Comparison of ENCODE assay signal across 14 cellular contexts in the genomic region with DNA sequence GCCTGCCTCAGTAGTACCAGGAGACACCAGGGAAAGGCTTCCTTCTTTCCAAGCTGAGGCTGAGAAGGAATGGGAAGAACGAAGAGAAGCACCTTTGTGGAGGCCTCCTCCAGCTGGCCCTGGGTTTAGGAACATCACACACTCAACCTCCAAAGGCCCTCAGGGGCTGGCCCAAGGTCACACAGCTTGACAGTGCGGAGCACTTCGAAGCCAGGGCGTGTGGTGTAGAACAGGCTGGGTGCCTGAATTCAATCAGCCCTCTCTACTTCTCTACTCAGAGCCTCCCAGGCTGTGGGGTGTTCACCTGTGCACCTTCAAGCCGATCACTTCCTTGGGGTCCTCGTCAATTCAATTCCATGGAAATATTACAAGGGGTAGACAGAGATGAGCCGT. TPM values are rescaled to one million over a fixed set of nuclear protein-coding genes. Genes with fewer than 3 reads are reported as not detected.
A peak's percentile ranks its signal among the peaks of the same experiment; 100 is the strongest.
DNase-seq lines count a peak whose midpoint lies in the region; ATAC-seq, FAIRE-seq and TF ChIP-seq lines count a peak whose summit lies in the region.
"Had no signal": no experiment of that assay in that cellular context is flagged by ENCODE, and none has a peak within 500 bp of the region (broad histone marks: within the 10 kb centered on the region; RNA-seq: fewer than 3 reads in every experiment).

No MANE protein-coding gene starts in this region.

- H3K4me3 ChIP-seq in foreskin fibroblast (ENCODE audit: low read depth in 1 of 2, low read length in 2 of 2), result peak overlapping the region; percentile 57 to 73
- H3K4me3 ChIP-seq in neural progenitor cell, result no peak overlapping the region
- H3K4me3 ChIP-seq: mucosa of descending colon had no signal

- peaks cover 58% of the 10 kb centered on the region for H3K4me1 Mint-ChIP-seq in neural progenitor cell

- no peaks in the 10 kb centered on the region for H3K36me3 Mint-ChIP-seq in neural progenitor cell

- H3K27ac ChIP-seq in neural progenitor cell, result no peak overlapping the region

- H3F3A ChIP-seq in neural progenitor cell (ENCODE audit: low read depth), result no peaks in the 10 kb centered on the region

- peak overlapping the region; percentile 80 for H3K4me3 Mint-ChIP-seq in neural progenitor cell

- no peak overlapping the region for H3K9ac ChIP-seq in neural progenitor cell

- no peak for DNase-seq in Right ventricle myocardium inferior (ENCODE audit: missing footprints)
- no peak for DNase-seq in cardiac septum (ENCODE audit: low spot score)
- no peak for DNase-seq in foreskin fibroblast
- no peak for DNase-seq in neural progenitor cell (ENCODE audit: low spot score)
- no peak for DNase-seq in frontal cortex (ENCODE audit: low spot score in 2 of 2)
- DNase-seq: activated CD4-positive, alpha-beta T cell treated with anti-CD3 and anti-CD28 coated beads for 48 hours; DMS53; SW 1271 had no signal

- H3K27me3 ChIP-seq in neural progenitor cell, result no peaks in the 10 kb centered on the region

- peaks cover 2% of the 10 kb centered on the region for H3K9me3 Mint-ChIP-seq in neural progenitor cell
- H3K9me3 Mint-ChIP-seq: activated T-helper 2 cell treated with anti-CD3 and anti-CD28 coated beads, Interferon-gamma antibody, Interleukin-2, Interleukin-4, amounts not matched to agents 10 μg/mL and 5 μg/mL and 100 μg/mL, durations not matched to agents 14 hours and 24 hours and 36 hours had no signal

- peak; percentile 27 for ATAC-seq in Right ventricle myocardium inferior
- ATAC-seq in GM18870 (IDR thresholded peaks at IDR 0.05; ENCODE audit: unreplicated experiment), result no peak
- no peak for ATAC-seq in GM21825 (IDR thresholded peaks at IDR 0.05; ENCODE audit: unreplicated experiment)
- no peak for ATAC-seq in HG03108 (IDR thresholded peaks at IDR 0.05; ENCODE audit: unreplicated experiment)
- ATAC-seq: esophagus mucosa had no signal

- no peak for FAIRE-seq in frontal cortex (lab: Jason Lieb, UNC)

- no peaks in the 10 kb centered on the region for H4K20me1 ChIP-seq in neural progenitor cell (ENCODE audit: low read depth)

- peak overlapping the region; percentile 87 for H3K27ac Mint-ChIP-seq in neural progenitor cell
- H3K27ac Mint-ChIP-seq: activated T-helper 2 cell treated with anti-CD3 and anti-CD28 coated beads, Interferon-gamma antibody, Interleukin-2, Interleukin-4, amounts not matched to agents 10 μg/mL and 5 μg/mL and 100 μg/mL, durations not matched to agents 14 hours and 24 hours and 36 hours had no signal

- no peaks in the 10 kb centered on the region for H3K36me3 ChIP-seq in neural progenitor cell

- H3K9me3 ChIP-seq in neural progenitor cell (ENCODE audit: low read depth), result no peaks in the 10 kb centered on the region
- H3K9me3 ChIP-seq: mucosa of descending colon had no signal

- H3K79me2 ChIP-seq in neural progenitor cell (ENCODE audit: low read depth), result no peaks in the 10 kb centered on the region

- TF ChIP-seq CTCF in foreskin fibroblast (IDR thresholded peaks at IDR 0.05; ENCODE audit: low read depth, low read length), result no peak
- no peak for TF ChIP-seq CTCF in neural progenitor cell (IDR thresholded peaks at IDR 0.05)

- peak overlapping the region; percentile 71 for H3K4me2 ChIP-seq in neural progenitor cell

- H2AFZ ChIP-seq in neural progenitor cell (replicated peaks), result no peak overlapping the region

- peaks cover 18% of the 10 kb centered on the region for H3K27me3 Mint-ChIP-seq in neural progenitor cell (ENCODE audit: insufficient read depth, low read depth)

- H3K4me1 ChIP-seq in neural progenitor cell, result peaks cover 22% of the 10 kb centered on the region

- intact Hi-C loops in Right ventricle myocardium inferior (cut with DNase I) (no loop called here), cardiac septum (cut with DNase I) (no loop called here)

RNA-seq across cellular contexts. Expression of a gene that starts 0.7 kb away (rescaled TPM):
- total RNA-seq in Right ventricle myocardium inferior, result 265 TPM
- total RNA-seq in cardiac septum, result 115 TPM
- 1.3 TPM in 1 of 2 replicates, not detected in the other for total RNA-seq in neural progenitor cell (ENCODE audit: low replicate concordance)
- 8.6 TPM for total RNA-seq in frontal cortex
- total RNA-seq: activated T-helper 2 cell treated with anti-CD3 and anti-CD28 coated beads, Interferon-gamma antibody, Interleukin-2, Interleukin-4, amounts not matched to agents 10 μg/mL and 5 μg/mL and 100 μg/mL, durations not matched to agents 14 hours and 24 hours and 36 hours had no signal

RNA-seq across cellular contexts. Expression of a gene that starts 15.8 kb away (rescaled TPM):
- 20.1 TPM for total RNA-seq in Right ventricle myocardium inferior
- 18.6 TPM for total RNA-seq in cardiac septum
- total RNA-seq in neural progenitor cell (ENCODE audit: low replicate concordance), result 15.2 and 18.7 TPM in 2 replicates
- total RNA-seq in frontal cortex, result 24.1 TPM

RNA-seq across cellular contexts. Expression of a gene that starts 29.5 kb away (rescaled TPM):
- total RNA-seq in Right ventricle myocardium inferior (16.2 TPM), cardiac septum (21.7 TPM), neural progenitor cell (ENCODE audit: low replicate concordance) (9.3 and 13.5 TPM in 2 replicates), frontal cortex (16.3 TPM)

Comparison
In these comparisons a context has a peak if more than half of its experiments do, and no peak if none do; other contexts are left out.
1. RNA of a gene that starts 0.7 kb away (total RNA-seq): 265 TPM in Right ventricle myocardium inferior (single experiment) and 115 TPM in cardiac septum (single experiment); 8.6 TPM in frontal cortex (single experiment) and 1.3 TPM in neural progenitor cell; every median in the first group is over 10 times any median in the second.